In the genomic region with DNA sequence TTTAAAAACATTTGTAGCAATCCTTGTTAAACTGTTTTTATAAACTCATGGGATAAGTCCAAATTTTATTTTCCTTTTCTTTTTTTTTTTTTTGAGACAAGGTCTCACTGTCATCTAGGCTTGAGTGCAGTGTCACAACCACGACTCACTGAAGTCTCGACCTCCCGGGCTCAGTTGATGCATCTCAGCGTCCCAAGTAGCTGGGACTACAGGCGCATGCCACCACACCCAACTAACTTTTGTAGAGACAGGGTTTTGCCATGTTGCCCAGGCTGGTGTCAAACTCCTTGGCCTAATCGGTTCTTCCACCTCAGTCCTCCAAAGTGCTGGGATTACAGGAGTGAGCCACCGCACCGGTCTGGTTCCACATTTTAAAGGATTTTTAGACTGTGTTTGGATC, we compare ENCODE assay signal across 13 cellular contexts. TPM values are rescaled to one million over a fixed set of nuclear protein-coding genes. Genes with fewer than 3 reads are reported as not detected.
DNase-seq lines count a peak whose midpoint lies in the region; ATAC-seq and TF ChIP-seq lines count a peak whose summit lies in the region.
"Had no signal": no experiment of that assay in that cellular context is flagged by ENCODE, and none has a peak within 500 bp of the region (broad histone marks: within the 10 kb centered on the region; RNA-seq: fewer than 3 reads in every experiment).

No MANE protein-coding gene starts in this region.

- in situ Hi-C loops in GM13976 (cut with MboI; ENCODE audit: low sequenced_read_pairs, unreplicated experiment), result no loop called here

- H3K4me1 Mint-ChIP-seq in activated CD8-positive, alpha-beta T cell treated with anti-CD3 and anti-CD28 coated beads for 36 hours (ENCODE audit: low read depth), result peaks cover 78% of the 10 kb centered on the region
- peaks cover 37% of the 10 kb centered on the region for H3K4me1 Mint-ChIP-seq in memory B cell

- intact Hi-C loops in left ventricle myocardium inferior (cut with micrococcal nuclease), result no loop called here
- intact Hi-C loops in activated CD8-positive, alpha-beta T cell treated with anti-CD3 and anti-CD28 coated beads for 36 hours (cut with micrococcal nuclease), result no loop called here

- peaks cover 94% of the 10 kb centered on the region for H3K4me1 ChIP-seq in left ventricle myocardium inferior
- peaks cover 0 to 73% of the 10 kb centered on the region in 2 donors for H3K4me1 ChIP-seq in right atrium auricular region
- H3K4me1 ChIP-seq: BE2C had no signal

- H3K4me3 Mint-ChIP-seq in activated CD8-positive, alpha-beta T cell treated with anti-CD3 and anti-CD28 coated beads for 36 hours, result peak overlapping the region; percentile 31
- peak overlapping the region; percentile 1 for H3K4me3 Mint-ChIP-seq in memory B cell

- H3K27me3 ChIP-seq in left ventricle myocardium inferior (ENCODE audit: low read depth), result no peaks in the 10 kb centered on the region
- no peaks in the 10 kb centered on the region for H3K27me3 ChIP-seq in right atrium auricular region
- H3K27me3 ChIP-seq: BE2C had no signal

- POLR2A ChIA-PET in activated CD8-positive, alpha-beta T cell treated with anti-CD3 and anti-CD28 coated beads for 36 hours (lab: Charles Lee), result interaction anchor here (0.8 to 1.6 kb wide), 2 partner anchors 8 to 9 kb away, joined by 3 to 7 read pairs; no protein-coding TSS in a partner anchor

- ATAC-seq in activated CD8-positive, alpha-beta T cell treated with anti-CD3 and anti-CD28 coated beads for 36 hours, result no peak
- ATAC-seq in memory B cell (ENCODE audit: low read depth), result no peak
- ATAC-seq in HG02870 (IDR thresholded peaks at IDR 0.05; ENCODE audit: unreplicated experiment), result no peak

- H3K27ac ChIP-seq in left ventricle myocardium inferior (replicated peaks) (no peak overlapping the region), right atrium auricular region (no peak overlapping the region)

- no peaks in the 10 kb centered on the region for H3K9me3 ChIP-seq in left ventricle myocardium inferior (replicated peaks)
- H3K9me3 ChIP-seq in right atrium auricular region, result no peaks in the 10 kb centered on the region
- H3K9me3 ChIP-seq: BE2C, SK-N-SH had no signal

- H3K36me3 ChIP-seq in left ventricle myocardium inferior, result peaks cover 1% of the 10 kb centered on the region
- peaks cover 5% of the 10 kb centered on the region for H3K36me3 ChIP-seq in right atrium auricular region

- peak overlapping the region; percentile 84 for H3K27ac Mint-ChIP-seq in activated CD8-positive, alpha-beta T cell treated with anti-CD3 and anti-CD28 coated beads for 36 hours
- peak overlapping the region; percentile 31 for H3K27ac Mint-ChIP-seq in memory B cell

- peaks cover 62% of the 10 kb centered on the region for H3K36me3 Mint-ChIP-seq in activated CD8-positive, alpha-beta T cell treated with anti-CD3 and anti-CD28 coated beads for 36 hours (ENCODE audit: low read depth)
- H3K36me3 Mint-ChIP-seq in memory B cell, result peaks cover 12% of the 10 kb centered on the region

- CTCF ChIA-PET in activated CD8-positive, alpha-beta T cell treated with anti-CD3 and anti-CD28 coated beads for 36 hours (lab: Charles Lee), result no interaction called here

- TF ChIP-seq CTCF in left ventricle myocardium inferior (IDR thresholded peaks at IDR 0.05; ENCODE audit: borderline replicate concordance), result no peak
- TF ChIP-seq CTCF in right atrium auricular region (IDR thresholded peaks at IDR 0.05), result no peak
- no peak for TF ChIP-seq CTCF in activated CD8-positive, alpha-beta T cell treated with anti-CD3 and anti-CD28 coated beads for 36 hours (IDR thresholded peaks at IDR 0.05)
- no peak for TF ChIP-seq CTCF in GM13976 (IDR thresholded peaks at IDR 0.05; ENCODE audit: borderline replicate concordance, control extremely low read depth, extremely low read depth, insufficient read depth, missing control alignments)

- H3K4me3 ChIP-seq in left ventricle myocardium inferior, result peak overlapping the region; percentile 13
- H3K4me3 ChIP-seq in right atrium auricular region, result no peak overlapping the region

- DNase-seq in left ventricle myocardium inferior (no peak), right atrium auricular region (ENCODE audit: low spot score) (no peak), memory B cell (ENCODE audit: low spot score in 2 of 2) (no peak), GM13976 (ENCODE audit: low spot score) (no peak), NCI-H748 treated with DMSO at 0.1 percent for 48 hours (lab: John Stamatoyannopoulos, UW) (no peak)
- peak; percentile 42 for DNase-seq in activated CD8-positive, alpha-beta T cell treated with anti-CD3 and anti-CD28 coated beads for 36 hours
- no peak for DNase-seq in NK-92 treated with Interleukin-12 subunit alpha and Interleukin-12 subunit beta, amount 100 ng/mL, for 24 hours (lab: John Stamatoyannopoulos, UW)
- DNase-seq: activated CD4-positive, alpha-beta T cell treated with anti-CD3 and anti-CD28 coated beads for 1 hour; BE2C; NCI-H146; nucleus accumbens; SK-N-SH had no signal

- H3K9me3 Mint-ChIP-seq in activated CD8-positive, alpha-beta T cell treated with anti-CD3 and anti-CD28 coated beads for 36 hours, result peaks cover 1% of the 10 kb centered on the region
- H3K9me3 Mint-ChIP-seq in memory B cell, result no peaks in the 10 kb centered on the region

- no peaks in the 10 kb centered on the region for H3K27me3 Mint-ChIP-seq in activated CD8-positive, alpha-beta T cell treated with anti-CD3 and anti-CD28 coated beads for 36 hours
- no peaks in the 10 kb centered on the region for H3K27me3 Mint-ChIP-seq in memory B cell

RNA-seq across cellular contexts. Expression of gene RAP1B, which starts 9.8 kb away (rescaled TPM):
- total RNA-seq in left ventricle myocardium inferior (41.5 TPM), right atrium auricular region (10 to 100 TPM; 73.1 to 74.6 TPM)
- 100 to 1,000 TPM; 187 to 192 TPM for total RNA-seq in activated CD8-positive, alpha-beta T cell treated with anti-CD3 and anti-CD28 coated beads for 36 hours
